Comparison of ENCODE assay signal across 20 cellular contexts in genomic region chr2:100642425-100642824, GRCh38.
"Had no signal": no experiment of that assay in that cellular context is flagged by ENCODE, and none has a peak within 500 bp of the region (broad histone marks: within the 10 kb centered on the region; RNA-seq: fewer than 3 reads in every experiment).

No MANE protein-coding gene starts in this region.

- H3K9me3 ChIP-seq: esophagus squamous epithelium, psoas muscle, right lobe of liver, suprapubic skin, thyroid gland, upper lobe of left lung, vagina had no signal

- H3K27ac ChIP-seq: esophagus squamous epithelium, foreskin keratinocyte, psoas muscle, right lobe of liver, suprapubic skin, thyroid gland, upper lobe of left lung, vagina had no signal

- DNase-seq: cortex of kidney; effector memory CD4-positive, alpha-beta T cell; esophagus squamous epithelium; foreskin keratinocyte; left colon; left ventricle myocardium superior; mesenchymal stem cell; midbrain; psoas muscle; retina; right lobe of liver; stimulated activated CD4-positive, alpha-beta T cell treated with anti-CD3 and anti-CD28 coated beads, Interleukin-4, amount 100 ng/mL, for 1 hour; stimulated activated CD8-positive, alpha-beta memory T cell treated with anti-CD3 and anti-CD28 coated beads, Interleukin-4, amount 100 ng/mL, for 48 hours; stimulated activated naive CD8-positive, alpha-beta T cell treated with anti-CD3 and anti-CD28 coated beads, Interleukin-15, Interleukin-2, amounts not matched to agents 100 U/mL and 50 U/mL, for 24 hours; thyroid gland; upper lobe of left lung had no signal

- ATAC-seq: foreskin keratinocyte; left colon; left ventricle myocardium superior; psoas muscle; stimulated activated effector memory CD8-positive, alpha-beta T cell treated with anti-CD3 and anti-CD28 coated beads, Interleukin-12 subunit alpha, Interleukin-12 subunit beta, amount 100 ng/mL, for 72 hours; stimulated activated naive CD8-positive, alpha-beta T cell treated with anti-CD3 and anti-CD28 coated beads, Interleukin-15, Interleukin-2, amounts not matched to agents 100 U/mL and 50 U/mL, for 24 hours had no signal

- H3K4me3 ChIP-seq: esophagus squamous epithelium, lung, psoas muscle, right lobe of liver, suprapubic skin, thyroid gland, upper lobe of left lung, vagina had no signal

- H3K27me3 ChIP-seq: right lobe of liver, suprapubic skin, thyroid gland, upper lobe of left lung, vagina had no signal

- H3K4me1 ChIP-seq: esophagus squamous epithelium, foreskin keratinocyte, psoas muscle, right lobe of liver, suprapubic skin, vagina had no signal

- H3K36me3 ChIP-seq: esophagus squamous epithelium, right lobe of liver, suprapubic skin, thyroid gland, upper lobe of left lung, vagina had no signal
